ENCODE assay signal across 8 cellular contexts in the genomic region with DNA sequence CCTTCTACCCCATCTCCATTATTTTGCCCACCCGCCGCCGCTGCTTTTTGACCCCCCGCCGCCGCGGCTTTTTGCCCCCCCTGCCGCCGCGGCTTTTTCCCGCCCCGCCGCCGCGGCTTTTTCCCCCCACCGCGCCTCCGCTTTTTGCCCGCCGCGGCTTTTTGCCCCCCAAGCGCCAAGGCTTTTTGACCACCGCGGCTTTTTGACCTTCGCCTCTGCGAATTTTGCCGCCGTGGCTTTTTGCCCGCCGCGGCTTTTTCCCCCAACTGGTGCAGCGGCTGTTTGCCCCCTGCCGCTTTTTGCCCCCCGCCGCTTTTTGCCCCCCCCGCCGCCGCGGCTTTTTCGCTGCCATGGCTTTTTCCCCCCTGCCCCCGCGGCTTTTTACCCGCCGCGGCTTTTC.
DNase-seq lines count a peak whose midpoint lies in the region; ATAC-seq and TF ChIP-seq lines count a peak whose summit lies in the region.
"Not testable (repeated sequence)": the region's sequence is repeated elsewhere in the genome, so short reads cannot be mapped to it uniquely, and the experiment has no call there.

No MANE protein-coding gene starts in this region.

- not testable (repeated sequence) for H3K9me3 ChIP-seq in stomach

- not testable (repeated sequence) for H3K36me3 Mint-ChIP-seq in chondrocyte (ENCODE audit: low read depth); naive B cell

- not testable (repeated sequence) for TF ChIP-seq POLR2A in stomach (IDR thresholded peaks at IDR 0.05)

- H3K4me3 ChIP-seq in BJ (ENCODE audit: low read depth, low read length) (peak overlapping the region; percentile 47), stomach (peak overlapping the region; percentile 45 to 50 (median 48))

- intact Hi-C loops in Right ventricle myocardium inferior (cut with DNase I); stomach (cut with DNase I; ENCODE audit: low total_unique reads): not testable (repeated sequence)

- not testable (repeated sequence) for H3K4me1 Mint-ChIP-seq in chondrocyte (ENCODE audit: low read depth); naive B cell

- not testable (repeated sequence) for H3K9me3 Mint-ChIP-seq in chondrocyte (ENCODE audit: low read depth); naive B cell

- not testable (repeated sequence) for H3K4me1 ChIP-seq in stomach

- not testable (repeated sequence) for H3K27me3 Mint-ChIP-seq in chondrocyte (ENCODE audit: low read depth)
- H3K27me3 Mint-ChIP-seq in naive B cell, result peaks cover 4 to 11% (median 7%) of the 10 kb centered on the region in 3 donors

- TF ChIP-seq EP300 in stomach (IDR thresholded peaks at IDR 0.05), result not testable (repeated sequence)

- POLR2A ChIA-PET in BJ (lab: Charles Lee), result not testable (repeated sequence)

- not testable (repeated sequence) for ATAC-seq in Right ventricle myocardium inferior; naive B cell (ENCODE audit: low read depth in 2 of 2)

- H3K27me3 ChIP-seq in BJ (ENCODE audit: control insufficient read depth, insufficient read depth, low read length), result not testable (repeated sequence)
- H3K27me3 ChIP-seq in stomach, result peaks cover 0 to 18% (median 17%) of the 10 kb centered on the region in 3 donors

- CTCF ChIA-PET in BJ (lab: Yijun Ruan, JAX), result not testable (repeated sequence)

- WGBS in stomach, 5 donors, result 8 to 30% (median 13%) methylated on average over 32 to 45 of the region's 45 CpGs

- not testable (repeated sequence) for H3K27ac ChIP-seq in stomach

- not testable (repeated sequence) for H3K36me3 ChIP-seq in BJ (ENCODE audit: control insufficient read depth, insufficient read depth, low read length); stomach

- H3K4me3 Mint-ChIP-seq in chondrocyte (ENCODE audit: unreplicated experiment), result not testable (repeated sequence)
- H3K4me3 Mint-ChIP-seq in naive B cell, result peak overlapping the region; percentile 23 to 87 (median 74)

- TF ChIP-seq CTCF in BJ (IDR thresholded peaks at IDR 0.05; ENCODE audit: insufficient read depth, low read depth, low read length); GM10266 (IDR thresholded peaks at IDR 0.05; ENCODE audit: control insufficient read depth, insufficient read depth, low read depth, missing control alignments); chondrocyte (IDR thresholded peaks at IDR 0.05); stomach (IDR thresholded peaks at IDR 0.05): not testable (repeated sequence)

- not testable (repeated sequence) for DNase-seq in BJ (ENCODE audit: low read depth); naive B cell; stomach
- peak; percentile 0 for DNase-seq in GM10266 (ENCODE audit: extremely low spot score)
- peak; percentile 7 for DNase-seq in NCI-H69 (lab: John Stamatoyannopoulos, UW)
- peak; percentile 8 for DNase-seq in activated CD8-positive, alpha-beta memory T cell treated with anti-CD3 and anti-CD28 coated beads, Interleukin-2, amount 50 U/mL, for 4 hours
- peak; percentile 20 for DNase-seq in chondrocyte (ENCODE audit: low spot score)
- DNase-seq in Right ventricle myocardium inferior (ENCODE audit: missing footprints), result peak; percentile 23

- H3K27ac Mint-ChIP-seq in chondrocyte (ENCODE audit: unreplicated experiment); naive B cell: not testable (repeated sequence)
